ENCODE assay signal across 9 cellular contexts in the genomic region with DNA sequence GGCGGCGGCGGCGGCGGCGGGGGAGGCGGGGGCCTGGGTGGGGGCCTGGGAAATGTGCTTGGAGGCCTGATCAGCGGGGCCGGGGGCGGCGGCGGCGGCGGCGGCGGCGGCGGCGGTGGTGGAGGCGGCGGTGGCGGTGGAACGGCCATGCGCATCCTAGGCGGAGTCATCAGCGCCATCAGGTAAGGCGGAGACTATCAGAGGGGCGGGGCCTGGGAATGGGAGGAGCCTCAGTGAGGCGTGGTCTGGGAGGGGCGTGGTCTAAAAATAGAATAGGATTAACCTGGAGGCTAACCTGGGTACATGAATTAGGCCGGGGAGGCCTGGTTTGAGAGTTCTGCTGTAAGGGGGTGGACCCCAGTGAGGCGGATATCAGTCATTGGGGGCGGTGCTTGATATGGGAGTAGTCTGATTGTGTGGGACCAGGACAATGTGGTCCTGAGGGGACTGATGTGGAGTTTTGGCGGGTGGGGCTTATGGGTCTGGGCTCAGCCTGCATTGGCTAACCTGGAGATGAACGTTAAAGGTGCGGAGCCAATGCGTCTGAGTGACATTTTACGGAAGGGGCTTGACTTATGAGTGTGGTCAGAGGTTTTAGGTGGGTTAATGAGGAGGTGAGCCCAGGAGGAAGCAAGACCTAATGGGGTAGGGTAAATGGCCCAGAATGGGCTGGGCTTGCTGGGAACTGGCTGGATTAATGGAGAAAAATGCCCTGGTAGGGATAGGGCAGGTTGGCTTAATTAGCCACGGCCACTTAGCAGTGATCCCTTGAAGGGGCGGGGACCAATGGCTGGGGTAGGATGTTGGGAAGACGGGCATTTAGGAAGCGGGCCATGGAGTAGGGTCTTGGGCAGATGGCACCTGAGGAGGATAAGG. TPM values are rescaled to one million over a fixed set of nuclear protein-coding genes. Genes with fewer than 3 reads are reported as not detected.
DNase-seq lines count a peak whose midpoint lies in the region; ATAC-seq lines count a peak whose summit lies in the region.
"Had no signal": no experiment of that assay in that cellular context is flagged by ENCODE, and none has a peak within 500 bp of the region (broad histone marks: within the 10 kb centered on the region; RNA-seq: fewer than 3 reads in every experiment).

No MANE protein-coding gene starts in this region.

- H3K36me3 ChIP-seq in CD4-positive, CD25-positive, alpha-beta regulatory T cell (ENCODE audit: control insufficient read depth, insufficient read depth, low read length): peaks cover 29% of the 10 kb centered on the region

- H3K36me3 Mint-ChIP-seq in CD4-positive, CD25-positive, alpha-beta regulatory T cell: peaks cover 25% of the 10 kb centered on the region
- H3K36me3 Mint-ChIP-seq in activated T-helper 17 cell treated with anti-CD3 and anti-CD28 coated beads, Interleukin-2, amount 50 U/mL, for 72 hours (ENCODE audit: low read depth): peaks cover 53% of the 10 kb centered on the region
- H3K36me3 Mint-ChIP-seq in naive thymus-derived CD8-positive, alpha-beta T cell: peaks cover 0 to 42% (median 12%) of the 10 kb centered on the region in 3 donors
- peaks cover 66% of the 10 kb centered on the region for H3K36me3 Mint-ChIP-seq in stimulated activated effector memory CD8-positive, alpha-beta T cell treated with anti-CD3 and anti-CD28 coated beads, Interleukin-12 subunit alpha, Interleukin-12 subunit beta, amount 100 ng/mL, for 72 hours

- ATAC-seq in CD4-positive, CD25-positive, alpha-beta regulatory T cell (ENCODE audit: low read depth in 2 of 2): peak; percentile 77 to 83
- peak; percentile 38 for ATAC-seq in GM21381 (IDR thresholded peaks at IDR 0.05; ENCODE audit: unreplicated experiment)
- ATAC-seq in activated T-helper 17 cell treated with anti-CD3 and anti-CD28 coated beads, Interleukin-2, amount 50 U/mL, for 72 hours (replicated peaks): peak; percentile 77
- ATAC-seq in naive thymus-derived CD8-positive, alpha-beta T cell: peak; percentile 70 to 77
- ATAC-seq in stimulated activated effector memory CD8-positive, alpha-beta T cell treated with anti-CD3 and anti-CD28 coated beads, Interleukin-12 subunit alpha, Interleukin-12 subunit beta, amount 100 ng/mL, for 72 hours: peak; percentile 68

- H3K27me3 ChIP-seq in CD4-positive, CD25-positive, alpha-beta regulatory T cell (ENCODE audit: control insufficient read depth, insufficient read depth, low read length): no peaks in the 10 kb centered on the region

- H3K4me3 ChIP-seq in CD4-positive, CD25-positive, alpha-beta regulatory T cell (ENCODE audit: low read depth, low read length): peak overlapping the region; percentile 88

- H3K4me1 Mint-ChIP-seq in CD4-positive, CD25-positive, alpha-beta regulatory T cell: peaks cover 8 to 20% (median 14%) of the 10 kb centered on the region in 4 donors
- H3K4me1 Mint-ChIP-seq in activated T-helper 17 cell treated with anti-CD3 and anti-CD28 coated beads, Interleukin-2, amount 50 U/mL, for 72 hours: peaks cover 22% of the 10 kb centered on the region
- peaks cover 12 to 22% (median 19%) of the 10 kb centered on the region in 4 donors for H3K4me1 Mint-ChIP-seq in naive thymus-derived CD8-positive, alpha-beta T cell
- H3K4me1 Mint-ChIP-seq in stimulated activated effector memory CD8-positive, alpha-beta T cell treated with anti-CD3 and anti-CD28 coated beads, Interleukin-12 subunit alpha, Interleukin-12 subunit beta, amount 100 ng/mL, for 72 hours: peaks cover 34% of the 10 kb centered on the region

- peak overlapping the region; percentile 81 to 95 (median 91) for H3K27ac Mint-ChIP-seq in CD4-positive, CD25-positive, alpha-beta regulatory T cell
- H3K27ac Mint-ChIP-seq in activated T-helper 17 cell treated with anti-CD3 and anti-CD28 coated beads, Interleukin-2, amount 50 U/mL, for 72 hours: peak overlapping the region; percentile 59
- H3K27ac Mint-ChIP-seq in naive thymus-derived CD8-positive, alpha-beta T cell: peak overlapping the region; percentile 82 to 97 (median 95)
- peak overlapping the region; percentile 91 for H3K27ac Mint-ChIP-seq in stimulated activated effector memory CD8-positive, alpha-beta T cell treated with anti-CD3 and anti-CD28 coated beads, Interleukin-12 subunit alpha, Interleukin-12 subunit beta, amount 100 ng/mL, for 72 hours

- POLR2A ChIA-PET in naive thymus-derived CD8-positive, alpha-beta T cell (lab: Charles Lee): interaction anchor here (0.6 to 2.2 kb wide), 6 partner anchors 13 to 477 kb away, joined by 4 to 23 read pairs (median 8); a partner anchor contains a TSS

- peaks cover 0 to 4% (median 0%) of the 10 kb centered on the region in 7 donors for H3K9me3 Mint-ChIP-seq in CD4-positive, CD25-positive, alpha-beta regulatory T cell
- H3K9me3 Mint-ChIP-seq in activated T-helper 17 cell treated with anti-CD3 and anti-CD28 coated beads, Interleukin-2, amount 50 U/mL, for 72 hours: no peaks in the 10 kb centered on the region
- peaks cover 0 to 2% (median 0%) of the 10 kb centered on the region in 9 donors for H3K9me3 Mint-ChIP-seq in naive thymus-derived CD8-positive, alpha-beta T cell
- peaks cover 2% of the 10 kb centered on the region for H3K9me3 Mint-ChIP-seq in stimulated activated effector memory CD8-positive, alpha-beta T cell treated with anti-CD3 and anti-CD28 coated beads, Interleukin-12 subunit alpha, Interleukin-12 subunit beta, amount 100 ng/mL, for 72 hours

- peaks cover 18% of the 10 kb centered on the region for H3K4me1 ChIP-seq in CD4-positive, CD25-positive, alpha-beta regulatory T cell (ENCODE audit: control insufficient read depth, insufficient read depth, low read length, poor library complexity, severe bottlenecking)

- peak overlapping the region; percentile 89 to 96 (median 92) for H3K4me3 Mint-ChIP-seq in CD4-positive, CD25-positive, alpha-beta regulatory T cell
- H3K4me3 Mint-ChIP-seq in activated T-helper 17 cell treated with anti-CD3 and anti-CD28 coated beads, Interleukin-2, amount 50 U/mL, for 72 hours: peak overlapping the region; percentile 77
- peak overlapping the region; percentile 92 to 96 (median 95) for H3K4me3 Mint-ChIP-seq in naive thymus-derived CD8-positive, alpha-beta T cell
- H3K4me3 Mint-ChIP-seq in stimulated activated effector memory CD8-positive, alpha-beta T cell treated with anti-CD3 and anti-CD28 coated beads, Interleukin-12 subunit alpha, Interleukin-12 subunit beta, amount 100 ng/mL, for 72 hours: peak overlapping the region; percentile 95

- no peaks in the 10 kb centered on the region for H3K27me3 Mint-ChIP-seq in CD4-positive, CD25-positive, alpha-beta regulatory T cell
- H3K27me3 Mint-ChIP-seq in activated T-helper 17 cell treated with anti-CD3 and anti-CD28 coated beads, Interleukin-2, amount 50 U/mL, for 72 hours: no peaks in the 10 kb centered on the region
- no peaks in the 10 kb centered on the region for H3K27me3 Mint-ChIP-seq in naive thymus-derived CD8-positive, alpha-beta T cell

- peak; percentile 83 to 89 (median 88) for DNase-seq in CD4-positive, CD25-positive, alpha-beta regulatory T cell
- DNase-seq in LHCN-M2 (ENCODE audit: low read depth): peak; percentile 79
- DNase-seq in RPMI8226: peak; percentile 76
- peak; percentile 71 for DNase-seq in fibroblast of peridontal ligament (ENCODE audit: extremely low read depth)
- peak; percentile 77 to 93 (median 90) for DNase-seq in naive thymus-derived CD8-positive, alpha-beta T cell
- DNase-seq in stimulated activated effector memory CD8-positive, alpha-beta T cell treated with anti-CD3 and anti-CD28 coated beads, Interleukin-12 subunit alpha, Interleukin-12 subunit beta, amount 100 ng/mL, for 72 hours (ENCODE audit: low spot score in 2 of 2): peak; percentile 91 to 98

- H3K27ac ChIP-seq in CD4-positive, CD25-positive, alpha-beta regulatory T cell (ENCODE audit: insufficient read depth, low read length, poor library complexity, severe bottlenecking): peak overlapping the region; percentile 81

- H3K9me3 ChIP-seq in CD4-positive, CD25-positive, alpha-beta regulatory T cell (ENCODE audit: control insufficient read depth in 2 of 2, low read length in 2 of 2): no peaks in the 10 kb centered on the region

RNA-seq across cellular contexts. Expression of a gene that starts 1.4 kb away (rescaled TPM):
- total RNA-seq in CD4-positive, CD25-positive, alpha-beta regulatory T cell: 262 TPM
- polyA plus RNA-seq in CD4-positive, CD25-positive, alpha-beta regulatory T cell: 100 to 1,000 TPM; 105 to 185 (median 140) TPM
- total RNA-seq in LHCN-M2 (2014; rRNA removed): 479 and 506 TPM in 2 replicates
- 2,058 TPM for polyA plus RNA-seq in LHCN-M2 (2012)
- total RNA-seq in activated T-helper 17 cell treated with anti-CD3 and anti-CD28 coated beads, Interleukin-2, amount 50 U/mL, for 72 hours: 100 to 1,000 TPM; 259 to 374 TPM
- total RNA-seq in naive thymus-derived CD8-positive, alpha-beta T cell: 100 to 1,000 TPM; 228 to 239 TPM
- polyA plus RNA-seq in naive thymus-derived CD8-positive, alpha-beta T cell: 100 to 1,000 TPM in 1 of 3 donors, 10 to 100 TPM in 2; 93.4 to 137 (median 100.0) TPM

RNA-seq across cellular contexts. Expression of a gene that starts 11.0 kb away (rescaled TPM):
- not detected for total RNA-seq in CD4-positive, CD25-positive, alpha-beta regulatory T cell
- polyA plus RNA-seq in CD4-positive, CD25-positive, alpha-beta regulatory T cell: not detected
- not detected in 2 replicates for total RNA-seq in LHCN-M2 (2014; rRNA removed)
- polyA plus RNA-seq in LHCN-M2 (2012): not detected
- not detected for total RNA-seq in activated T-helper 17 cell treated with anti-CD3 and anti-CD28 coated beads, Interleukin-2, amount 50 U/mL, for 72 hours
- not detected for total RNA-seq in naive thymus-derived CD8-positive, alpha-beta T cell
- polyA plus RNA-seq in naive thymus-derived CD8-positive, alpha-beta T cell: not detected
- total RNA-seq: T-helper 2 cell treated with Interferon-gamma antibody and Interleukin-4, amounts not matched to agents 100 ng/mL and 5 ng/mL, for 36 hours had no signal

RNA-seq across cellular contexts. Expression of a gene that starts 26.0 kb away (rescaled TPM):
- 129 TPM for total RNA-seq in CD4-positive, CD25-positive, alpha-beta regulatory T cell
- polyA plus RNA-seq in CD4-positive, CD25-positive, alpha-beta regulatory T cell: 100 to 1,000 TPM; 235 to 346 (median 289) TPM
- total RNA-seq in LHCN-M2 (2014; rRNA removed): 295 and 302 TPM in 2 replicates
- polyA plus RNA-seq in LHCN-M2 (2012): 440 TPM
- total RNA-seq in activated T-helper 17 cell treated with anti-CD3 and anti-CD28 coated beads, Interleukin-2, amount 50 U/mL, for 72 hours: 100 to 1,000 TPM; 105 to 162 TPM
- 100 to 1,000 TPM; 111 to 120 TPM for total RNA-seq in naive thymus-derived CD8-positive, alpha-beta T cell
- polyA plus RNA-seq in naive thymus-derived CD8-positive, alpha-beta T cell: 100 to 1,000 TPM; 169 to 208 (median 179) TPM

RNA-seq across cellular contexts. Expression of a gene that starts 26.6 kb away (rescaled TPM):
- 29.4 TPM for total RNA-seq in CD4-positive, CD25-positive, alpha-beta regulatory T cell
- polyA plus RNA-seq in CD4-positive, CD25-positive, alpha-beta regulatory T cell: 100 to 1,000 TPM; 128 to 185 (median 160) TPM
- 56.0 and 56.1 TPM in 2 replicates for total RNA-seq in LHCN-M2 (2014; rRNA removed)
- polyA plus RNA-seq in LHCN-M2 (2012): 169 TPM
- total RNA-seq in activated T-helper 17 cell treated with anti-CD3 and anti-CD28 coated beads, Interleukin-2, amount 50 U/mL, for 72 hours: 10 to 100 TPM; 32.4 to 58.0 TPM
- total RNA-seq in naive thymus-derived CD8-positive, alpha-beta T cell: 10 to 100 TPM; 37.2 to 48.8 TPM
- 100 to 1,000 TPM; 124 to 168 (median 149) TPM for polyA plus RNA-seq in naive thymus-derived CD8-positive, alpha-beta T cell

RNA-seq across cellular contexts. Expression of a gene that starts 30.3 kb away (rescaled TPM):
- total RNA-seq in CD4-positive, CD25-positive, alpha-beta regulatory T cell: not detected
- not detected for polyA plus RNA-seq in CD4-positive, CD25-positive, alpha-beta regulatory T cell
- total RNA-seq in LHCN-M2 (2014; rRNA removed): not detected in 2 replicates
- polyA plus RNA-seq in LHCN-M2 (2012): not detected
- total RNA-seq in activated T-helper 17 cell treated with anti-CD3 and anti-CD28 coated beads, Interleukin-2, amount 50 U/mL, for 72 hours: not detected
- not detected for total RNA-seq in naive thymus-derived CD8-positive, alpha-beta T cell
- polyA plus RNA-seq in naive thymus-derived CD8-positive, alpha-beta T cell: not detected
- total RNA-seq: T-helper 2 cell treated with Interferon-gamma antibody and Interleukin-4, amounts not matched to agents 100 ng/mL and 5 ng/mL, for 36 hours had no signal

Comparison
In these comparisons a context has a peak if more than half of its experiments do, and no peak if none do; other contexts are left out.
1. Peak in every context shown above with its lines: DNase-seq, ATAC-seq, H3K4me3 ChIP-seq and H3K27ac ChIP-seq.